ENCODE assay signal across 24 cellular contexts in the genomic region with DNA sequence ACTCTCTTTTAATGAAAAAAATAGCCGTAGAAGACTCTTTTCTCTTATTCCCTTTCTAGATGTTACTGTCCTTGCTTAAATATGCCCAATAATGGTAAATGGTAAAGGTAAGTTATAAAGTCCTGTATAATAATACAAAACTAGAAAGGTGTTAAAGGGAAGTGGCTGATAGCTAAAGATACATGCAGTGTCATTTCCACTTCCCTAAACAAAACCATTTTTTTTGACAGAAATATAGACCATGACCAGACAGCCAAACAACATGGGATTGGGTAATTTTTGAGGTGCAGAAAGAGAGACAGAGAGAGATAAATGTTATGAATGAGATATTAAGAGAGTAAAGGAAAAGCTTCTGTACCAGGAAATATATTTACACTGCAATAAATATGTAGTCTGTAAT.
"Had no signal": no experiment of that assay in that cellular context is flagged by ENCODE, and none has a peak within 500 bp of the region (broad histone marks: within the 10 kb centered on the region; RNA-seq: fewer than 3 reads in every experiment).

No MANE protein-coding gene starts in this region.

- H3K4me2 ChIP-seq: smooth muscle cell had no signal

- H3K4me3 ChIP-seq: left ventricle myocardium inferior, lung, ovary, right atrium auricular region, right lobe of liver, smooth muscle cell, stomach, testis, thyroid gland, transverse colon, upper lobe of left lung, vagina had no signal

- H3K36me3 Mint-ChIP-seq: mesothelial cell of epicardium; naive B cell; natural killer cell; stimulated activated memory B cell treated with anti-CD40 and anti-IgM and Interleukin-4, amounts not matched to agents 10 μg/mL and 1 μg/mL and 100 μg/mL, for 72 hours had no signal

- H3K27ac Mint-ChIP-seq: mesothelial cell of epicardium; naive B cell; natural killer cell; progenitor cell of endocrine pancreas; stimulated activated memory B cell treated with anti-CD40 and anti-IgM and Interleukin-4, amounts not matched to agents 10 μg/mL and 1 μg/mL and 100 μg/mL, for 72 hours had no signal

- ATAC-seq: natural killer cell; right lobe of liver; stimulated activated memory B cell treated with anti-CD40 and anti-IgM and Interleukin-4, amounts not matched to agents 10 μg/mL and 1 μg/mL and 100 μg/mL, for 72 hours had no signal

- H3K36me3 ChIP-seq: left ventricle myocardium inferior, ovary, right atrium auricular region, right lobe of liver, stomach, thyroid gland, transverse colon, upper lobe of left lung, vagina had no signal

- H3K9me3 Mint-ChIP-seq: mesothelial cell of epicardium had no signal

- H3K4me1 Mint-ChIP-seq: naive B cell; natural killer cell; stimulated activated memory B cell treated with anti-CD40 and anti-IgM and Interleukin-4, amounts not matched to agents 10 μg/mL and 1 μg/mL and 100 μg/mL, for 72 hours had no signal

- H3K27me3 Mint-ChIP-seq: naive B cell; progenitor cell of endocrine pancreas; stimulated activated memory B cell treated with anti-CD40 and anti-IgM and Interleukin-4, amounts not matched to agents 10 μg/mL and 1 μg/mL and 100 μg/mL, for 72 hours had no signal

- H3K27ac ChIP-seq: left ventricle myocardium inferior, ovary, right atrium auricular region, right lobe of liver, stomach, testis, thyroid gland, transverse colon, upper lobe of left lung, vagina had no signal

- H3K4me3 Mint-ChIP-seq: mesothelial cell of epicardium; naive B cell; natural killer cell; stimulated activated memory B cell treated with anti-CD40 and anti-IgM and Interleukin-4, amounts not matched to agents 10 μg/mL and 1 μg/mL and 100 μg/mL, for 72 hours had no signal

- H3K4me1 ChIP-seq: left ventricle myocardium inferior, right atrium auricular region, right lobe of liver, stomach, testis, thyroid gland, transverse colon, upper lobe of left lung, vagina had no signal

- H3K9me3 ChIP-seq: ovary, right atrium auricular region, right lobe of liver, testis, transverse colon, upper lobe of left lung, vagina had no signal

- DNase-seq: islet precursor cell; left ventricle myocardium inferior; mesendoderm; naive B cell; natural killer cell; ovary; right lobe of liver; stimulated activated CD4-positive, alpha-beta T cell treated with anti-CD3 and anti-CD28 coated beads, Interleukin-1b, Interleukin-23, amount 100 ng/mL, for 48 hours; stimulated activated CD4-positive, alpha-beta T cell treated with anti-CD3 and anti-CD28 coated beads, Interleukin-2, amount 100 ng/mL, for 48 hours; stimulated activated CD4-positive, alpha-beta T cell treated with anti-CD3 and anti-CD28 coated beads, Interleukin-4, amount 100 ng/mL, for 4 hours; stimulated activated CD8-positive, alpha-beta memory T cell treated with anti-CD3 and anti-CD28 coated beads, Interleukin-4, amount 100 ng/mL, for 48 hours; stimulated activated naive CD4-positive, alpha-beta T cell treated with Interleukin-2 at 50 U/mL for 16 hours; stomach; testis; thyroid gland; transverse colon; upper lobe of left lung had no signal

- H3K27me3 ChIP-seq: ovary, right atrium auricular region, right lobe of liver, stomach, testis, thyroid gland, transverse colon, upper lobe of left lung, vagina had no signal
